ENCODE assay signal across 7 cellular contexts in genomic region chr11:84780689-84781293, GRCh38.
DNase-seq lines count a peak whose midpoint lies in the region; ATAC-seq and TF ChIP-seq lines count a peak whose summit lies in the region.

No MANE protein-coding gene starts in this region.

- H3K27me3 ChIP-seq in lower lobe of right lung (ENCODE audit: low read depth) = no peaks in the 10 kb centered on the region

- intact Hi-C loops in lower lobe of right lung (cut with DNase I) = no loop called here

- no peaks in the 10 kb centered on the region for H3K4me1 ChIP-seq in lower lobe of right lung

- in situ Hi-C loops in astrocyte of the cerebellum (cut with HindIII; ENCODE audit: low sequenced_read_pairs) = no loop called here

- H3K36me3 ChIP-seq in lower lobe of right lung = no peaks in the 10 kb centered on the region

- peak; percentile 58 for TF ChIP-seq CTCF in astrocyte of the cerebellum (IDR thresholded peaks at IDR 0.05; ENCODE audit: low read depth, low read length, missing control alignments)
- peak; percentile 22 for TF ChIP-seq CTCF in lower lobe of right lung (IDR thresholded peaks at IDR 0.05)

- H3K4me3 ChIP-seq in astrocyte of the cerebellum (ENCODE audit: low read depth, low read length) (no peak overlapping the region), lower lobe of right lung (no peak overlapping the region)

- no peaks in the 10 kb centered on the region for H3K9me3 ChIP-seq in lower lobe of right lung

- DNase-seq in NAMALWA (ENCODE audit: low spot score) (peak; percentile 67), astrocyte of the cerebellum (ENCODE audit: low read depth) (peak; percentile 28), lower lobe of right lung (no peak), NCI-H2107 treated with DMSO at 0.1 percent for 48 hours (lab: John Stamatoyannopoulos, UW; ENCODE audit: unreplicated experiment) (no peak)
- no peak for DNase-seq in activated T-cell treated with anti-CD3 and anti-CD28 coated beads, Interleukin-2, amount 50 U/mL, for 1 hour

- ATAC-seq in GM18498 (IDR thresholded peaks at IDR 0.05; ENCODE audit: unreplicated experiment) = peak; percentile 63
- no peak for ATAC-seq in lower lobe of right lung
- ATAC-seq in HG03097 (IDR thresholded peaks at IDR 0.05; ENCODE audit: low FRiP score, unreplicated experiment) = no peak

- H3K27ac ChIP-seq in lower lobe of right lung = no peak overlapping the region

Comparison
In these comparisons a context has a peak if more than half of its experiments do, and no peak if none do; other contexts are left out.
1. DNase-seq: peak in NAMALWA (single experiment) and astrocyte of the cerebellum (single experiment); none in lower lobe of right lung (single experiment), activated T-cell treated with anti-CD3 and anti-CD28 coated beads, Interleukin-2, amount 50 U/mL, for 1 hour (single experiment) and NCI-H2107 treated with DMSO at 0.1 percent for 48 hours (single experiment).